Comparison of ENCODE assay signal across 8 cellular contexts in the genomic region with DNA sequence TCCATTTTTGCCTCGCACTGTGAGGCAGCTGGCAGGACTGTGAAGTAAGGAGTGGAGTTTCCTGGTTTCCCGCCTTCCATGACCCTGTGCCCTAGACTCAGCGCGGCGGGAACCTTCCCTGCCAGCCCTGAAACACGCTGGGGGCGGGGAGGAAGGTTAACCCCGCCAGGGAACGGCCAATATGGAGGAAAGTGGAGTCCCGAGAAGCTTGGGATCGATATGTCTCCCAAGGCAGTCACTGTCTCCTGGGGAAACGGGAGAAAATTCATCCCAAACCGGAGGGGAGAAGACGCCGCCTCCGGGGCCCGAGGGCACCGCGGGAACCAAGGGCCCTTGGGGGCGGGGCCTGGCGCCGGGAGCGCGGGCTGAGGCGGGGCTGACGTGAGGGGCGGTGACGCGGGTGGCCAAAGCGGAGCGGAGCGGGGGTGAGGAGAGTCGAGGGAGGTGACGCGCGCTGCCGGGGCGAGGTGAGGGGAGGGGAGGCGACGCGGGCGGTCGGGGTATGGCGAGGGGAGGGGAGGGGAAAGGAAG. TPM values are rescaled to one million over a fixed set of nuclear protein-coding genes. Genes with fewer than 3 reads are reported as not detected.
DNase-seq lines count a peak whose midpoint lies in the region; ATAC-seq and TF ChIP-seq lines count a peak whose summit lies in the region.

A gene with protein sequence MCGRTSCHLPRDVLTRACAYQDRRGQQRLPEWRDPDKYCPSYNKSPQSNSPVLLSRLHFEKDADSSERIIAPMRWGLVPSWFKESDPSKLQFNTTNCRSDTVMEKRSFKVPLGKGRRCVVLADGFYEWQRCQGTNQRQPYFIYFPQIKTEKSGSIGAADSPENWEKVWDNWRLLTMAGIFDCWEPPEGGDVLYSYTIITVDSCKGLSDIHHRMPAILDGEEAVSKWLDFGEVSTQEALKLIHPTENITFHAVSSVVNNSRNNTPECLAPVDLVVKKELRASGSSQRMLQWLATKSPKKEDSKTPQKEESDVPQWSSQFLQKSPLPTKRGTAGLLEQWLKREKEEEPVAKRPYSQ (plus strand): TSS at position 432 of the 531 bp plus-strand sequence. CDS start 863 bp downstream, outside the sequence.

- peak within 1 kb of the TSS; percentile 89 to 99 (median 98) for H3K4me3 Mint-ChIP-seq in naive thymus-derived CD8-positive, alpha-beta T cell
- H3K4me3 Mint-ChIP-seq in stimulated activated naive B cell treated with anti-CD40 and anti-IgM and Interleukin-4, amounts not matched to agents 10 μg/mL and 1 μg/mL and 100 μg/mL, for 72 hours = peak within 1 kb of the TSS; percentile 87 to 92

- H3K4me3 ChIP-seq in MM.1S (ENCODE audit: low read length) = peak within 1 kb of the TSS; percentile 99

- H3K27ac ChIP-seq in MM.1S (ENCODE audit: low read length) = peak within 1 kb of the TSS; percentile 90

- peaks cover 77% of the 10 kb centered on the region for H3K4me1 ChIP-seq in MM.1S (ENCODE audit: low read length)

- peaks cover 51% of the 10 kb centered on the region for H3K79me2 ChIP-seq in MM.1S (ENCODE audit: low read length)

- H3F3A ChIP-seq in MM.1S (ENCODE audit: insufficient read depth, low read length) = peaks cover 66% of the 10 kb centered on the region

- peak; percentile 88 to 89 for ATAC-seq in naive thymus-derived CD8-positive, alpha-beta T cell
- peak; percentile 58 to 69 for ATAC-seq in stimulated activated naive B cell treated with anti-CD40 and anti-IgM and Interleukin-4, amounts not matched to agents 10 μg/mL and 1 μg/mL and 100 μg/mL, for 72 hours (replicated peaks)

- peaks cover 4 to 68% (median 8%) of the 10 kb centered on the region in 3 donors for H3K36me3 Mint-ChIP-seq in naive thymus-derived CD8-positive, alpha-beta T cell
- H3K36me3 Mint-ChIP-seq in stimulated activated naive B cell treated with anti-CD40 and anti-IgM and Interleukin-4, amounts not matched to agents 10 μg/mL and 1 μg/mL and 100 μg/mL, for 72 hours = peaks cover 40 to 47% of the 10 kb centered on the region in 2 donors

- no peaks in the 10 kb centered on the region for H3K9me3 Mint-ChIP-seq in naive thymus-derived CD8-positive, alpha-beta T cell
- no peaks in the 10 kb centered on the region for H3K9me3 Mint-ChIP-seq in stimulated activated naive B cell treated with anti-CD40 and anti-IgM and Interleukin-4, amounts not matched to agents 10 μg/mL and 1 μg/mL and 100 μg/mL, for 72 hours

- no peaks in the 10 kb centered on the region for H3K27me3 ChIP-seq in MM.1S (replicated peaks; ENCODE audit: insufficient read depth, low read length)

- H3K27me3 Mint-ChIP-seq in naive thymus-derived CD8-positive, alpha-beta T cell = no peaks in the 10 kb centered on the region
- H3K27me3 Mint-ChIP-seq in stimulated activated naive B cell treated with anti-CD40 and anti-IgM and Interleukin-4, amounts not matched to agents 10 μg/mL and 1 μg/mL and 100 μg/mL, for 72 hours = no peaks in the 10 kb centered on the region

- 0 out of 2 replicates have a peak within 1 kb of the TSS, but pooled peaks have one; percentile 57 for H2AFZ ChIP-seq in MM.1S (ENCODE audit: low read length)

- peaks cover 22 to 68% (median 43%) of the 10 kb centered on the region in 4 donors for H3K4me1 Mint-ChIP-seq in naive thymus-derived CD8-positive, alpha-beta T cell
- H3K4me1 Mint-ChIP-seq in stimulated activated naive B cell treated with anti-CD40 and anti-IgM and Interleukin-4, amounts not matched to agents 10 μg/mL and 1 μg/mL and 100 μg/mL, for 72 hours = peaks cover 56 to 80% of the 10 kb centered on the region in 2 donors

- POLR2A ChIA-PET in naive thymus-derived CD8-positive, alpha-beta T cell (lab: Charles Lee) = interaction anchor here (0.9 to 5.0 kb wide), 10 partner anchors 11 to 157 kb away, joined by 3 to 151 read pairs (median 4); partner anchors contain the start of genes COPG1 and RAB43

- H3K9me2 ChIP-seq in MM.1S (replicated peaks; ENCODE audit: insufficient read depth, low read length) = no peaks in the 10 kb centered on the region

- H3K9ac ChIP-seq in MM.1S (ENCODE audit: low read length) = peak within 1 kb of the TSS; percentile 100

- peak within 1 kb of the TSS; percentile 69 for H3K4me2 ChIP-seq in MM.1S (ENCODE audit: low read depth, low read length)

- no peak for TF ChIP-seq CTCF in MM.1S (IDR thresholded peaks at IDR 0.05; ENCODE audit: low read length)

- no peaks in the 10 kb centered on the region for H3K9me3 ChIP-seq in MM.1S (replicated peaks; ENCODE audit: insufficient read depth, low read length)

- DNase-seq in DMS 273 treated with DMSO at 0.1 percent for 48 hours (lab: John Stamatoyannopoulos, UW) = peak; percentile 75
- DNase-seq in H4 (ENCODE audit: low spot score) = peak; percentile 90
- DNase-seq in MM.1S = peak; percentile 91
- peak; percentile 72 for DNase-seq in SHP77 treated with DMSO at 0.1 percent for 48 hours (lab: John Stamatoyannopoulos, UW)
- peak; percentile 93 for DNase-seq in activated effector memory CD4-positive, alpha-beta T cell treated with Interleukin-2 at 50 U/mL for 16 hours
- DNase-seq in fibroblast of peridontal ligament (ENCODE audit: extremely low read depth) = peak; percentile 72
- DNase-seq in naive thymus-derived CD8-positive, alpha-beta T cell = peak; percentile 92 to 97 (median 94)
- DNase-seq in stimulated activated naive B cell treated with anti-CD40 and anti-IgM and Interleukin-4, amounts not matched to agents 10 μg/mL and 1 μg/mL and 100 μg/mL, for 72 hours = peak; percentile 81

- H3K36me3 ChIP-seq in MM.1S (replicated peaks; ENCODE audit: insufficient read depth, low read length) = no peaks in the 10 kb centered on the region; the same call in 1 of the 2 replicates

- H4K20me1 ChIP-seq in MM.1S (ENCODE audit: insufficient read depth, low read length) = no peaks in the 10 kb centered on the region

- H3K27ac Mint-ChIP-seq in naive thymus-derived CD8-positive, alpha-beta T cell = peak within 1 kb of the TSS; percentile 87 to 100 (median 99)
- H3K27ac Mint-ChIP-seq in stimulated activated naive B cell treated with anti-CD40 and anti-IgM and Interleukin-4, amounts not matched to agents 10 μg/mL and 1 μg/mL and 100 μg/mL, for 72 hours = peak within 1 kb of the TSS; percentile 96

RNA-seq across cellular contexts. Expression of the gene that starts here (rescaled TPM):
- 39.3 and 58.0 TPM in 2 replicates for total RNA-seq in H4 (2014; rRNA removed; shearing (Covaris generic))
- total RNA-seq in naive thymus-derived CD8-positive, alpha-beta T cell = 10 to 100 TPM; 54.5 to 62.2 TPM
- polyA plus RNA-seq in naive thymus-derived CD8-positive, alpha-beta T cell = 100 to 1,000 TPM in 1 of 3 donors, 10 to 100 TPM in 2; 82.2 to 112 (median 83.9) TPM

Comparison
In these comparisons a context has a peak if more than half of its experiments do, and no peak if none do; other contexts are left out.
1. Peak in every context shown above with its lines: DNase-seq, ATAC-seq, H3K4me3 ChIP-seq and H3K27ac ChIP-seq.